ENCODE assay signal across 9 cellular contexts in the genomic region with DNA sequence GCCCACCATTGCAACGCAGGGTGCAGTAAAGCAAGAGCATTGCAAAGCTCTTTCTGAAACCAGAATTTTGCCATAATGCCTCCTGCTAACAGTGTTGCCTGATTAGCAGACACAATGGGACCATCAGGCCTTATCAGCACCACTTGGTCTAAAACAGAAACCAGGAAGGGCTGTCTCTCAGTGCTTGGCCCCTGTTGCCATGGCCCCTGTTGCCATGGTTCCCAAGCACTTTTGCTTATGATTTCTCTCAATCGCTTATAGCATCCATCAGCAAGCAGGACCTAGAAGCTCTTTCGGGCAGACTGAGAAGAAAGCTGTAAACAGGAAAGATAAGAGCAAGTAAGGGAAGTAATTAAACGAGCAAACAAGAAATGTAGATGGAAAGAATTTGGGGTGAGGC. TPM values are rescaled to one million over a fixed set of nuclear protein-coding genes. Genes with fewer than 3 reads are reported as not detected.
DNase-seq lines count a peak whose midpoint lies in the region; TF ChIP-seq lines count a peak whose summit lies in the region.
"Had no signal": no experiment of that assay in that cellular context is flagged by ENCODE, and none has a peak within 500 bp of the region (broad histone marks: within the 10 kb centered on the region; RNA-seq: fewer than 3 reads in every experiment).

No MANE protein-coding gene starts in this region.

- H3K4me3 ChIP-seq in left ventricle myocardium inferior: no peak overlapping the region
- no peak overlapping the region for H3K4me3 ChIP-seq in tibial nerve
- H3K4me3 ChIP-seq: skin epidermis had no signal

- intact Hi-C loops in left ventricle myocardium inferior (cut with micrococcal nuclease): no loop called here

- in situ Hi-C loops in KBM-7 (cut with MboI; ENCODE audit: low pct_unique_long_range_greater_than_20kb, low sequenced_read_pairs): no loop called here

- DNase-seq in DMS53 treated with DMSO at 0.1 percent for 48 hours (lab: John Stamatoyannopoulos, UW; ENCODE audit: unreplicated experiment): peak; percentile 10
- peak; percentile 39 for DNase-seq in GM20000 (ENCODE audit: low spot score)
- DNase-seq in KBM-7: peak; percentile 69
- DNase-seq in activated CD4-positive, alpha-beta T cell treated with anti-CD3 and anti-CD28 coated beads, Interleukin-2, amount 50 U/mL, for 48 hours: peak; percentile 26 to 43
- peak; percentile 52 for DNase-seq in left ventricle myocardium inferior
- peak; percentile 50 for DNase-seq in stimulated activated naive CD4-positive, alpha-beta T cell treated with Interleukin-2 at 50 U/mL for 16 hours (lab: John Stamatoyannopoulos, UW)
- DNase-seq in tibial nerve (ENCODE audit: low spot score in 2 of 2): no peak
- no peak for DNase-seq in NCI-H446 (lab: John Stamatoyannopoulos, UW)

- no peak for TF ChIP-seq EP300 in tibial nerve (IDR thresholded peaks at IDR 0.05)

- WGBS in tibial nerve, 2 donors: 35 to 50% methylated on average over 4 of the region's 4 CpGs

- TF ChIP-seq CTCF in GM20000 (IDR thresholded peaks at IDR 0.05; ENCODE audit: extremely low read depth, missing control alignments): no peak
- no peak for TF ChIP-seq CTCF in left ventricle myocardium inferior (IDR thresholded peaks at IDR 0.05; ENCODE audit: borderline replicate concordance)
- no peak for TF ChIP-seq CTCF in tibial nerve (IDR thresholded peaks at IDR 0.05)

- H3K36me3 ChIP-seq in left ventricle myocardium inferior (no peaks in the 10 kb centered on the region), tibial nerve (no peaks in the 10 kb centered on the region)

- no peak for TF ChIP-seq POLR2A in tibial nerve (IDR thresholded peaks at IDR 0.05)

- H3K27me3 ChIP-seq in left ventricle myocardium inferior (ENCODE audit: low read depth): no peaks in the 10 kb centered on the region
- H3K27me3 ChIP-seq in tibial nerve: peaks cover 0 to 3% of the 10 kb centered on the region in 2 donors

- H3K4me1 ChIP-seq in left ventricle myocardium inferior (peaks cover 18% of the 10 kb centered on the region), tibial nerve (no peaks in the 10 kb centered on the region)

- H3K9me3 ChIP-seq in left ventricle myocardium inferior (replicated peaks) (no peaks in the 10 kb centered on the region), tibial nerve (no peaks in the 10 kb centered on the region)

- H3K27ac ChIP-seq in left ventricle myocardium inferior (replicated peaks) (peak overlapping the region; percentile 16), tibial nerve (no peak overlapping the region)

RNA-seq across cellular contexts. Expression of a gene that starts 36.8 kb away (rescaled TPM):
- total RNA-seq in left ventricle myocardium inferior (2.6 TPM), tibial nerve (10 to 100 TPM in 1 of 4 donors, 1 to 10 TPM in 3; 6.5 to 14.7 (median 7.8) TPM)

Comparison
In these comparisons a context has a peak if more than half of its experiments do, and no peak if none do; other contexts are left out.
1. DNase-seq: peak in DMS53 treated with DMSO at 0.1 percent for 48 hours (single experiment), GM20000 (single experiment), KBM-7 (single experiment), activated CD4-positive, alpha-beta T cell treated with anti-CD3 and anti-CD28 coated beads, Interleukin-2, amount 50 U/mL, for 48 hours (2 of 2), left ventricle myocardium inferior (single experiment) and stimulated activated naive CD4-positive, alpha-beta T cell treated with Interleukin-2 at 50 U/mL for 16 hours (single experiment); none in tibial nerve (0 of 2) and NCI-H446 (0 of 2).